8 cellular contexts compared by ENCODE assay signal in genomic region chr20:41618807-41619294, GRCh38. TPM values are rescaled to one million over a fixed set of nuclear protein-coding genes. Genes with fewer than 3 reads are reported as not detected.
A peak's percentile ranks its signal among the peaks of the same experiment; 100 is the strongest.
DNase-seq lines count a peak whose midpoint lies in the region; ATAC-seq and TF ChIP-seq lines count a peak whose summit lies in the region.

No MANE protein-coding gene starts in this region.

- intact Hi-C loops in colonic mucosa (cut with DNase I): no loop called here

- peak; percentile 30 for DNase-seq in activated CD4-positive, CD25-positive, alpha-beta regulatory T cell treated with anti-CD3 and anti-CD28 coated beads, Interleukin-2, amount 50 U/mL, for 72 hours
- DNase-seq in NCI-H345 (lab: John Stamatoyannopoulos, UW) (peak; percentile 73), colonic mucosa (no peak), NCI-H524 treated with DMSO at 0.1 percent for 48 hours (lab: John Stamatoyannopoulos, UW) (no peak)

- H3K9me3 ChIP-seq in colonic mucosa: no peaks in the 10 kb centered on the region
- H3K9me3 ChIP-seq in mucosa of rectum (ENCODE audit: control insufficient read depth in 2 of 2, low read length in 2 of 2): no peaks in the 10 kb centered on the region

- no peaks in the 10 kb centered on the region for H3K4me1 ChIP-seq in colonic mucosa
- H3K4me1 ChIP-seq in mucosa of rectum (ENCODE audit: control insufficient read depth in 2 of 2, insufficient read depth in 2 of 2, low read length in 2 of 2): peaks cover 11 to 12% of the 10 kb centered on the region in 2 donors

- H3K27ac ChIP-seq in colonic mucosa (no peak overlapping the region), mucosa of rectum (ENCODE audit: low read depth in 2 of 2, low read length in 2 of 2) (peak overlapping the region in 1 of 2 donors; percentile 39)

- ATAC-seq in activated CD4-positive, CD25-positive, alpha-beta regulatory T cell treated with anti-CD3 and anti-CD28 coated beads, Interleukin-2, amount 50 U/mL, for 24 hours: no peak
- no peak for ATAC-seq in GM18502 (IDR thresholded peaks at IDR 0.05; ENCODE audit: poor library complexity, unreplicated experiment)
- ATAC-seq in HG02798 (IDR thresholded peaks at IDR 0.05; ENCODE audit: poor library complexity, unreplicated experiment): no peak

- peak overlapping the region in 1 of 2 donors; percentile 59 for H3K9ac ChIP-seq in colonic mucosa (ENCODE audit: low read depth in 2 of 2, low read length in 2 of 2)
- peak overlapping the region in 1 of 2 donors; percentile 53 for H3K9ac ChIP-seq in mucosa of rectum (ENCODE audit: low read depth in 1 of 2, low read length in 2 of 2)

- peak overlapping the region; percentile 60 for H3K4me3 ChIP-seq in colonic mucosa
- H3K4me3 ChIP-seq in mucosa of rectum (ENCODE audit: low read length in 2 of 2): peak overlapping the region; percentile 67

- TF ChIP-seq CTCF in colonic mucosa (IDR thresholded peaks at IDR 0.05): no peak

- H3K36me3 ChIP-seq in colonic mucosa: no peaks in the 10 kb centered on the region
- H3K36me3 ChIP-seq in mucosa of rectum (ENCODE audit: control insufficient read depth in 2 of 2, insufficient read depth in 2 of 2, low read length in 2 of 2): no peaks in the 10 kb centered on the region

- no peaks in the 10 kb centered on the region for H3K27me3 ChIP-seq in colonic mucosa
- no peaks in the 10 kb centered on the region for H3K27me3 ChIP-seq in mucosa of rectum (ENCODE audit: control insufficient read depth in 2 of 2, insufficient read depth in 2 of 2, low read length in 2 of 2)

RNA-seq across cellular contexts. Expression of gene CHD6, which starts 0.7 kb away (rescaled TPM):
- 10 to 100 TPM; 18.9 to 27.2 TPM for total RNA-seq in colonic mucosa

Comparison
In these comparisons a context has a peak if more than half of its experiments do, and no peak if none do; other contexts are left out.
1. DNase-seq: peak in activated CD4-positive, CD25-positive, alpha-beta regulatory T cell treated with anti-CD3 and anti-CD28 coated beads, Interleukin-2, amount 50 U/mL, for 72 hours (single experiment) and NCI-H345 (single experiment); none in colonic mucosa (single experiment) and NCI-H524 treated with DMSO at 0.1 percent for 48 hours (single experiment).